In genomic region chr6:56839533-56840183, GRCh38 we compare ENCODE assay signal across 1 cellular context.
TF ChIP-seq lines count a peak whose summit lies in the region.

No MANE protein-coding gene starts in this region.

TF ChIP-seq in GM23338, 12 proteins besides CTCF, POLR2A, EP300 and RAD21 (continued from another document):
- TF ChIP-seq REST (IDR thresholded peaks at IDR 0.05; ENCODE audit: unreplicated experiment): no peak
